22 cellular contexts compared by ENCODE assay signal in genomic region chr7:151790826-151791379, GRCh38.
"Had no signal": no experiment of that assay in that cellular context is flagged by ENCODE, and none has a peak within 500 bp of the region (broad histone marks: within the 10 kb centered on the region; RNA-seq: fewer than 3 reads in every experiment).

No MANE protein-coding gene starts in this region.

- H3K9me3 Mint-ChIP-seq: activated CD4-positive, alpha-beta T cell treated with anti-CD3 and anti-CD28 coated beads, Interleukin-2, amount 10 ng/mL, durations not matched to agents 24 days and 14 days; activated CD8-positive, alpha-beta T cell treated with anti-CD3 and anti-CD28 coated beads for 36 hours; activated T-helper 2 cell treated with anti-CD3 and anti-CD28 coated beads, Interferon-gamma antibody, Interleukin-2, Interleukin-4, amounts not matched to agents 10 μg/mL and 5 μg/mL and 100 μg/mL, durations not matched to agents 14 hours and 24 hours and 36 hours; memory B cell; naive B cell; neural progenitor cell had no signal

- H3K27me3 ChIP-seq: left lung, neural progenitor cell, pancreas, sigmoid colon, thyroid gland had no signal

- ATAC-seq: activated CD8-positive, alpha-beta T cell treated with anti-CD3 and anti-CD28 coated beads for 36 hours; left lung; mucosa of descending colon had no signal

- H2AFZ ChIP-seq: neural progenitor cell had no signal

- H3K9ac ChIP-seq: neural progenitor cell had no signal

- H3K4me3 ChIP-seq: coronary artery, left lung, mucosa of descending colon, neural progenitor cell, pancreas, sigmoid colon, thyroid gland had no signal

- H3K4me2 ChIP-seq: neural progenitor cell had no signal

- DNase-seq: activated CD4-positive, alpha-beta T cell treated with anti-CD3 and anti-CD28 coated beads, Interleukin-2, amount 10 ng/mL, durations not matched to agents 24 days and 14 days; activated CD8-positive, alpha-beta T cell treated with anti-CD3 and anti-CD28 coated beads for 36 hours; activated naive CD4-positive, alpha-beta T cell treated with Interleukin-2 at 50 U/mL for 16 hours; activated T-cell treated with anti-CD3 and anti-CD28 coated beads, Interleukin-2, amount 50 U/mL, for 1 hour; brain microvascular endothelial cell; central memory CD4-positive, alpha-beta T cell; head of caudate nucleus; naive B cell; stimulated activated naive CD4-positive, alpha-beta T cell treated with Interleukin-2 at 50 U/mL for 16 hours; T1000; thyroid gland had no signal

- H3K9me3 ChIP-seq: left lung, mucosa of descending colon, pancreas, sigmoid colon, thyroid gland had no signal

- H3K27ac ChIP-seq: brain microvascular endothelial cell, coronary artery, neural progenitor cell, pancreas, sigmoid colon, thyroid gland had no signal

- H3K36me3 Mint-ChIP-seq: neural progenitor cell had no signal

- H3K4me3 Mint-ChIP-seq: activated CD4-positive, alpha-beta T cell treated with anti-CD3 and anti-CD28 coated beads, Interleukin-2, amount 10 ng/mL, durations not matched to agents 24 days and 14 days; activated CD8-positive, alpha-beta T cell treated with anti-CD3 and anti-CD28 coated beads for 36 hours; memory B cell; neural progenitor cell had no signal

- H3K27ac Mint-ChIP-seq: activated CD4-positive, alpha-beta T cell treated with anti-CD3 and anti-CD28 coated beads, Interleukin-2, amount 10 ng/mL, durations not matched to agents 24 days and 14 days; activated CD8-positive, alpha-beta T cell treated with anti-CD3 and anti-CD28 coated beads for 36 hours; activated T-helper 2 cell treated with anti-CD3 and anti-CD28 coated beads, Interferon-gamma antibody, Interleukin-2, Interleukin-4, amounts not matched to agents 10 μg/mL and 5 μg/mL and 100 μg/mL, durations not matched to agents 14 hours and 24 hours and 36 hours had no signal

- H3K36me3 ChIP-seq: brain microvascular endothelial cell, neural progenitor cell, pancreas, sigmoid colon, thyroid gland had no signal

- FAIRE-seq: frontal cortex, keratinocyte, pancreas, urothelium cell line had no signal

- H3K27me3 Mint-ChIP-seq: activated CD4-positive, alpha-beta T cell treated with anti-CD3 and anti-CD28 coated beads, Interleukin-2, amount 10 ng/mL, durations not matched to agents 24 days and 14 days; activated CD8-positive, alpha-beta T cell treated with anti-CD3 and anti-CD28 coated beads for 36 hours; memory B cell; naive B cell had no signal
